9 cellular contexts compared by ENCODE assay signal in genomic region chr19:45087531-45087930, GRCh38. TPM values are rescaled to one million over a fixed set of nuclear protein-coding genes. Genes with fewer than 3 reads are reported as not detected.
DNase-seq lines count a peak whose midpoint lies in the region; ATAC-seq and TF ChIP-seq lines count a peak whose summit lies in the region.
"Had no signal": no experiment of that assay in that cellular context is flagged by ENCODE, and none has a peak within 500 bp of the region (broad histone marks: within the 10 kb centered on the region; RNA-seq: fewer than 3 reads in every experiment).

No MANE protein-coding gene starts in this region.

- H3K27me3 ChIP-seq in DND-41 (ENCODE audit: insufficient read depth, low read length, poor library complexity) = no peaks in the 10 kb centered on the region

- H3K9ac ChIP-seq in DND-41 (ENCODE audit: low read depth, low read length) = no peak overlapping the region

- peaks cover 8% of the 10 kb centered on the region; the same call in 1 of the 2 replicates for H4K20me1 ChIP-seq in DND-41 (ENCODE audit: insufficient read depth, low read length)

- H3K79me2 ChIP-seq in DND-41 (ENCODE audit: insufficient read depth, low read length) = peaks cover 36% of the 10 kb centered on the region

- H3K27me3 Mint-ChIP-seq in T-helper 2 cell treated with Interferon-gamma antibody and Interleukin-4, amounts not matched to agents 5 μg/mL and 100 μg/mL, for 36 hours (ENCODE audit: low read depth) = no peaks in the 10 kb centered on the region
- H3K27me3 Mint-ChIP-seq in activated T-helper 2 cell treated with anti-CD3 and anti-CD28 coated beads, Interferon-gamma antibody, Interleukin-2, Interleukin-4, amounts not matched to agents 10 μg/mL and 5 μg/mL and 100 μg/mL, durations not matched to agents 14 hours and 24 hours and 36 hours (ENCODE audit: low read depth) = no peaks in the 10 kb centered on the region
- H3K27me3 Mint-ChIP-seq in naive B cell = no peaks in the 10 kb centered on the region
- H3K27me3 Mint-ChIP-seq in osteocyte (ENCODE audit: unreplicated experiment) = no peaks in the 10 kb centered on the region

- TF ChIP-seq CTCF in DND-41 (IDR thresholded peaks at IDR 0.05; ENCODE audit: borderline replicate concordance, extremely low read depth, low read length, poor library complexity, severe bottlenecking) = no peak
- TF ChIP-seq CTCF in osteocyte (IDR thresholded peaks at IDR 0.05) = no peak

- peak overlapping the region; percentile 90 for H3K27ac Mint-ChIP-seq in T-helper 2 cell treated with Interferon-gamma antibody and Interleukin-4, amounts not matched to agents 5 μg/mL and 100 μg/mL, for 36 hours
- H3K27ac Mint-ChIP-seq in activated T-helper 2 cell treated with anti-CD3 and anti-CD28 coated beads, Interferon-gamma antibody, Interleukin-2, Interleukin-4, amounts not matched to agents 10 μg/mL and 5 μg/mL and 100 μg/mL, durations not matched to agents 14 hours and 24 hours and 36 hours = peak overlapping the region; percentile 83
- H3K27ac Mint-ChIP-seq in naive B cell = peak overlapping the region in 4 of 6 donors; percentile 64 to 96 (median 87)
- H3K27ac Mint-ChIP-seq in osteocyte (ENCODE audit: unreplicated experiment) = no peak overlapping the region

- no peak overlapping the region; the same call in 1 of the 2 replicates for H3K4me2 ChIP-seq in DND-41 (ENCODE audit: insufficient read depth, low read length)

- ATAC-seq in DND-41 (ENCODE audit: insufficient read depth, low read depth) = peak; percentile 65
- ATAC-seq in naive B cell (ENCODE audit: low read depth in 2 of 2) = no peak
- no peak for ATAC-seq in GM21360 (IDR thresholded peaks at IDR 0.05; ENCODE audit: unreplicated experiment)
- no peak for ATAC-seq in HG03521 (IDR thresholded peaks at IDR 0.05; ENCODE audit: unreplicated experiment)

- DNase-seq in DND-41 = peak; percentile 33
- DNase-seq in T-helper 2 cell treated with Interferon-gamma antibody and Interleukin-4, amounts not matched to agents 5 μg/mL and 100 μg/mL, for 36 hours (ENCODE audit: low spot score) = peak; percentile 33
- peak; percentile 55 for DNase-seq in activated T-helper 2 cell treated with anti-CD3 and anti-CD28 coated beads, Interferon-gamma antibody, Interleukin-2, Interleukin-4, amounts not matched to agents 10 μg/mL and 5 μg/mL and 100 μg/mL, durations not matched to agents 14 hours and 24 hours and 36 hours (ENCODE audit: low spot score)
- no peak for DNase-seq in naive B cell
- DNase-seq in osteocyte (ENCODE audit: extremely low spot score, unreplicated experiment) = no peak
- no peak for DNase-seq in NCI-H146 treated with DMSO at 0.1 percent for 48 hours (lab: John Stamatoyannopoulos, UW; ENCODE audit: unreplicated experiment)
- DNase-seq: activated CD4-positive, CD25-positive, alpha-beta regulatory T cell treated with anti-CD3 and anti-CD28 coated beads, Interleukin-2, amount 50 U/mL, for 72 hours had no signal

- peaks cover 19% of the 10 kb centered on the region for H3K4me1 Mint-ChIP-seq in T-helper 2 cell treated with Interferon-gamma antibody and Interleukin-4, amounts not matched to agents 5 μg/mL and 100 μg/mL, for 36 hours (ENCODE audit: low read depth)
- H3K4me1 Mint-ChIP-seq in activated T-helper 2 cell treated with anti-CD3 and anti-CD28 coated beads, Interferon-gamma antibody, Interleukin-2, Interleukin-4, amounts not matched to agents 10 μg/mL and 5 μg/mL and 100 μg/mL, durations not matched to agents 14 hours and 24 hours and 36 hours (ENCODE audit: low read depth) = peaks cover 17% of the 10 kb centered on the region
- H3K4me1 Mint-ChIP-seq in naive B cell = peaks cover 22 to 51% (median 23%) of the 10 kb centered on the region in 3 donors
- peaks cover 9% of the 10 kb centered on the region for H3K4me1 Mint-ChIP-seq in osteocyte (ENCODE audit: unreplicated experiment)

- H3K9me3 Mint-ChIP-seq in T-helper 2 cell treated with Interferon-gamma antibody and Interleukin-4, amounts not matched to agents 5 μg/mL and 100 μg/mL, for 36 hours = no peaks in the 10 kb centered on the region
- H3K9me3 Mint-ChIP-seq in activated T-helper 2 cell treated with anti-CD3 and anti-CD28 coated beads, Interferon-gamma antibody, Interleukin-2, Interleukin-4, amounts not matched to agents 10 μg/mL and 5 μg/mL and 100 μg/mL, durations not matched to agents 14 hours and 24 hours and 36 hours = no peaks in the 10 kb centered on the region
- H3K9me3 Mint-ChIP-seq in naive B cell (peaks cover 0 to 2% (median 0%) of the 10 kb centered on the region in 7 donors), osteocyte (ENCODE audit: unreplicated experiment) (no peaks in the 10 kb centered on the region)

- no peak overlapping the region for H3K27ac ChIP-seq in DND-41 (ENCODE audit: low read length)

- no peak overlapping the region for H2AFZ ChIP-seq in DND-41 (ENCODE audit: low read depth, low read length)

- intact Hi-C loops in activated T-helper 2 cell treated with anti-CD3 and anti-CD28 coated beads, Interferon-gamma antibody, Interleukin-2, Interleukin-4, amounts not matched to agents 10 μg/mL and 5 μg/mL and 100 μg/mL, durations not matched to agents 14 hours and 24 hours and 36 hours (cut with micrococcal nuclease) = no loop called here

- no peak overlapping the region for H3K4me3 ChIP-seq in DND-41 (ENCODE audit: low read depth in 1 of 2, low read length in 2 of 2)

- H3K36me3 Mint-ChIP-seq in T-helper 2 cell treated with Interferon-gamma antibody and Interleukin-4, amounts not matched to agents 5 μg/mL and 100 μg/mL, for 36 hours (ENCODE audit: low read depth) = peaks cover 35% of the 10 kb centered on the region
- H3K36me3 Mint-ChIP-seq in activated T-helper 2 cell treated with anti-CD3 and anti-CD28 coated beads, Interferon-gamma antibody, Interleukin-2, Interleukin-4, amounts not matched to agents 10 μg/mL and 5 μg/mL and 100 μg/mL, durations not matched to agents 14 hours and 24 hours and 36 hours (ENCODE audit: low read depth) = peaks cover 53% of the 10 kb centered on the region
- H3K36me3 Mint-ChIP-seq in naive B cell = peaks cover 0 to 7% of the 10 kb centered on the region in 2 donors
- H3K36me3 Mint-ChIP-seq in osteocyte (ENCODE audit: unreplicated experiment) = peaks cover 13% of the 10 kb centered on the region

- peaks cover 38% of the 10 kb centered on the region for H3K36me3 ChIP-seq in DND-41 (ENCODE audit: insufficient read depth, low read length)

- H3K4me1 ChIP-seq in DND-41 (ENCODE audit: insufficient read depth, low read length) = peaks cover 12% of the 10 kb centered on the region

- no peaks in the 10 kb centered on the region for H3K9me3 ChIP-seq in DND-41 (ENCODE audit: insufficient read depth, low read length, severe bottlenecking)

- H3K4me3 Mint-ChIP-seq in T-helper 2 cell treated with Interferon-gamma antibody and Interleukin-4, amounts not matched to agents 5 μg/mL and 100 μg/mL, for 36 hours = peak overlapping the region; percentile 73
- H3K4me3 Mint-ChIP-seq in activated T-helper 2 cell treated with anti-CD3 and anti-CD28 coated beads, Interferon-gamma antibody, Interleukin-2, Interleukin-4, amounts not matched to agents 10 μg/mL and 5 μg/mL and 100 μg/mL, durations not matched to agents 14 hours and 24 hours and 36 hours (ENCODE audit: low read depth) = peak overlapping the region; percentile 62
- H3K4me3 Mint-ChIP-seq in naive B cell (peak overlapping the region in 4 of 8 donors; percentile 26 to 76 (median 50)), osteocyte (ENCODE audit: unreplicated experiment) (no peak overlapping the region)

RNA-seq across cellular contexts. Expression of gene PPP1R37, which starts 5.4 kb away (rescaled TPM):
- 15.7 and 18.4 TPM in 2 replicates for total RNA-seq in activated T-helper 2 cell treated with anti-CD3 and anti-CD28 coated beads, Interferon-gamma antibody, Interleukin-2, Interleukin-4, amounts not matched to agents 10 μg/mL and 5 μg/mL and 100 μg/mL, durations not matched to agents 14 hours and 24 hours and 36 hours
- 1 to 10 TPM in 1 of 6 donors, under 1 TPM in 4, not detected in 1; 0.20 to 1.4 (median 0.32) TPM for polyA plus RNA-seq in naive B cell (ENCODE audit: low read depth in 6 of 6)
- 34.8 and 35.4 TPM in 2 replicates for total RNA-seq in osteocyte

RNA-seq across cellular contexts. Expression of gene GEMIN7, which starts 8.5 kb away (rescaled TPM):
- 44.9 and 49.4 TPM in 2 replicates for total RNA-seq in activated T-helper 2 cell treated with anti-CD3 and anti-CD28 coated beads, Interferon-gamma antibody, Interleukin-2, Interleukin-4, amounts not matched to agents 10 μg/mL and 5 μg/mL and 100 μg/mL, durations not matched to agents 14 hours and 24 hours and 36 hours
- polyA plus RNA-seq in naive B cell (ENCODE audit: low read depth in 6 of 6) = 100 to 1,000 TPM in 4 of 6 donors, 10 to 100 TPM in 2; 86.8 to 138 (median 102) TPM
- total RNA-seq in osteocyte = 19.3 and 25.8 TPM in 2 replicates

RNA-seq across cellular contexts. Expression of gene ZNF296, which starts 11.3 kb away (rescaled TPM):
- 3.9 and 5.8 TPM in 2 replicates for total RNA-seq in activated T-helper 2 cell treated with anti-CD3 and anti-CD28 coated beads, Interferon-gamma antibody, Interleukin-2, Interleukin-4, amounts not matched to agents 10 μg/mL and 5 μg/mL and 100 μg/mL, durations not matched to agents 14 hours and 24 hours and 36 hours
- polyA plus RNA-seq in naive B cell (ENCODE audit: low read depth in 6 of 6) = 10 to 100 TPM in 5 of 6 donors, 1 to 10 TPM in 1; 7.2 to 35.9 (median 13.7) TPM
- 0.68 and 0.70 TPM in 2 replicates for total RNA-seq in osteocyte

RNA-seq across cellular contexts. Expression of gene CLASRP, which starts 48.7 kb away (rescaled TPM):
- 102 and 105 TPM in 2 replicates for total RNA-seq in activated T-helper 2 cell treated with anti-CD3 and anti-CD28 coated beads, Interferon-gamma antibody, Interleukin-2, Interleukin-4, amounts not matched to agents 10 μg/mL and 5 μg/mL and 100 μg/mL, durations not matched to agents 14 hours and 24 hours and 36 hours
- polyA plus RNA-seq in naive B cell (ENCODE audit: low read depth in 6 of 6) = 10 to 100 TPM in 2 of 6 donors, 1 to 10 TPM in 4; 6.5 to 30.2 (median 9.7) TPM
- total RNA-seq in osteocyte = 77.8 and 81.5 TPM in 2 replicates

Comparison
In these comparisons a context has a peak if more than half of its experiments do, and no peak if none do; other contexts are left out.
1. DNase-seq: peak in DND-41 (single experiment), T-helper 2 cell treated with Interferon-gamma antibody and Interleukin-4, amounts not matched to agents 5 μg/mL and 100 μg/mL, for 36 hours (single experiment) and activated T-helper 2 cell treated with anti-CD3 and anti-CD28 coated beads, Interferon-gamma antibody, Interleukin-2, Interleukin-4, amounts not matched to agents 10 μg/mL and 5 μg/mL and 100 μg/mL, durations not matched to agents 14 hours and 24 hours and 36 hours (single experiment); none in naive B cell (single experiment), osteocyte (single experiment) and NCI-H146 treated with DMSO at 0.1 percent for 48 hours (single experiment).